In the genomic region with DNA sequence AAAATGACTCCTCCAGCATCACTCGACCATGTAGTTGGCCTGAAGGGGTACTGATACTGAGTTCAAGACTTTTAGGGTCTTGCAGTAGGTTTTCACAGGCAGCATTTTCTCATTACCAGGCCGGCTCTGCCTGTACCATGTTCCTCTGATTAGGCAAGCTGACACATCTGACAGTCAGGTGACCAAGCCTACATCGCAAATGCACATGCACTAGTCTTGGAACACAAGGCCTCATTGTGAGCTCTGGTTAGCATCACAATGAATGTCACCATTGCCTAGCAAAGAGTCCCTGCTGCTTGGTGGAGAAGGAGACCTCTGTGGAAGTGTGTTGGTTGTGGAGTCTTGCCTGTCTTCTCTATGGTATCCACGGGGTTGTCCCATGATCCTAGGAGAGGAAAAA, we compare ENCODE assay signal across 31 cellular contexts.
"Had no signal": no experiment of that assay in that cellular context is flagged by ENCODE, and none has a peak within 500 bp of the region (broad histone marks: within the 10 kb centered on the region; RNA-seq: fewer than 3 reads in every experiment).

No MANE protein-coding gene starts in this region.

- H3K36me3 ChIP-seq: ascending aorta, MG63, WERI-Rb-1 had no signal

- H3K27ac ChIP-seq: ascending aorta, PC-9, WERI-Rb-1 had no signal

- H3K27me3 ChIP-seq: ascending aorta, MG63 had no signal

- H3K4me2 ChIP-seq: PC-9 had no signal

- H3K4me1 ChIP-seq: ascending aorta had no signal

- H3K4me3 ChIP-seq: ascending aorta, MG63, PC-9 had no signal

- H3K9me3 ChIP-seq: ascending aorta, MG63 had no signal

- DNase-seq: activated CD4-positive, alpha-beta memory T cell treated with anti-CD3 and anti-CD28 coated beads, Interleukin-2, amount 10 ng/mL, durations not matched to agents 7 days and 5 days; activated CD4-positive, alpha-beta T cell treated with anti-CD3 and anti-CD28 coated beads for 1 hour; activated CD4-positive, alpha-beta T cell treated with anti-CD3 and anti-CD28 coated beads for 48 hours; activated CD4-positive, CD25-positive, alpha-beta regulatory T cell; activated CD8-positive, alpha-beta memory T cell treated with anti-CD3 and anti-CD28 coated beads for 24 hours; activated CD8-positive, alpha-beta memory T cell treated with anti-CD3 and anti-CD28 coated beads, Interleukin-2, amount 10 ng/mL, durations not matched to agents 7 days and 5 days; activated CD8-positive, alpha-beta memory T cell treated with anti-CD3 and anti-CD28 coated beads, Interleukin-2, amount 50 U/mL, for 48 hours; activated effector memory CD4-positive, alpha-beta T cell treated with anti-CD3 and anti-CD28 coated beads, Interleukin-2, amount 50 U/mL, for 16 hours; activated naive CD4-positive, alpha-beta T cell; activated naive CD4-positive, alpha-beta T cell treated with anti-CD3 and anti-CD28 coated beads, Interleukin-2, amount 50 U/mL, for 16 hours; activated naive CD8-positive, alpha-beta T cell treated with anti-CD3 and anti-CD28 coated beads for 36 hours; activated T-cell treated with anti-CD3 and anti-CD28 coated beads, Interleukin-2, amount 50 U/mL, for 48 hours; amniotic stem cell; Kasumi-1; KG1; MG63; NCI-H1048; NCI-H1105 treated with DMSO at 0.1 percent for 48 hours; NCI-H1436; NCI-H1694; NCI-H1930; NCI-H2081 treated with DMSO at 0.1 percent for 48 hours; NCI-H226; NCI-H446 treated with DMSO at 0.1 percent for 48 hours; NCI-H524 treated with DMSO at 0.1 percent for 48 hours; NK-92 treated with Interleukin-12 subunit alpha and Interleukin-12 subunit beta, amount 100 ng/mL, for 24 hours; PC-9; Right ventricle myocardium superior; T1000; WERI-Rb-1 had no signal

- H2AFZ ChIP-seq: PC-9 had no signal
